ENCODE assay signal across 8 cellular contexts in the genomic region with DNA sequence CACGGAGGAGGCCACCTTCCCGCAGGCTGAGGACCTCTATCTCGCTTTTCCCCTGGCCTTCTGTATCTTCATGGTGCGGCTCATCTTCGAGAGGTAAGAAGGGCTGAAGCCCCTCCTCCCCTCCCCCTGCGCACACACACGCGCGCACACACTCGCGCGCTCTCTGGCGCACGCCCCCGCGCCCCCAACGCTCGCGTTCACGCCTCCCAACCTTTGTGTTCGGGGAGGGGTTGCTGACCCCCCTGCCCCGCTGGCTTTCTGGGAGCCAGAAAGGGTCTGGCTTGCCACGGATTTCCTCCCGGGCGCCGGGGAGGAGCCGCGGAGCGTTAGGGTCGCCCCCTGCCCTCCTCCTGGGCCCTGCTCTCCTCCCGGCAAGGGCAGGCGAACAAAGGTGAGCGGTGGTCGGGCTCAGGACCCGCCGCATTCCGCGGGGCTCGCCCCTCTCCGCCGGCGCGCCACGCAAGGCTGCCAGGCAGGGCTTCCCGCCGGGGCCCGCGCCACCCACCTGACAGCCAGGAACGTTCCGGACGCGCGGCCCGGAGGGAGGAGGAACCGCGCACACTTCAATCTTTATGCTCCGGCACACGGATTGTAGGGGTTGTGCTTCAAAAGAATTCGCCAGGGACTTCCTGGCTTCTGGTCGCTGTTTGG. TPM values are rescaled to one million over a fixed set of nuclear protein-coding genes. Genes with fewer than 3 reads are reported as not detected.
A peak's percentile ranks its signal among the peaks of the same experiment; 100 is the strongest.
DNase-seq lines count a peak whose midpoint lies in the region; ATAC-seq and TF ChIP-seq lines count a peak whose summit lies in the region.

No MANE protein-coding gene starts in this region.

- peak overlapping the region; percentile 66 for H3K4me2 ChIP-seq in neural cell (ENCODE audit: low read length)

- no peaks in the 10 kb centered on the region for H3K9me3 Mint-ChIP-seq in activated T-cell treated with anti-CD3 and anti-CD28 coated beads, Interleukin-2, amount 50 U/mL, for 24 hours

- TF ChIP-seq CTCF in fibroblast of villous mesenchyme (IDR thresholded peaks at IDR 0.05; ENCODE audit: insufficient read depth, low read depth, low read length) (no peak), neural cell (IDR thresholded peaks at IDR 0.05; ENCODE audit: poor library complexity, severe bottlenecking) (no peak), uterus (IDR thresholded peaks at IDR 0.05) (no peak)

- no peaks in the 10 kb centered on the region for H3K9me3 ChIP-seq in neural cell (ENCODE audit: low read length)
- no peaks in the 10 kb centered on the region for H3K9me3 ChIP-seq in uterus

- intact Hi-C loops in uterus (cut with DNase I; ENCODE audit: low total_unique reads) = no loop called here

- H3K27me3 ChIP-seq in neural cell (ENCODE audit: insufficient read depth, low read depth, low read length) (no peaks in the 10 kb centered on the region), uterus (no peaks in the 10 kb centered on the region)

- ATAC-seq in HG02678 (IDR thresholded peaks at IDR 0.05; ENCODE audit: unreplicated experiment) = peak; percentile 27

- H3K36me3 Mint-ChIP-seq in activated T-cell treated with anti-CD3 and anti-CD28 coated beads, Interleukin-2, amount 50 U/mL, for 24 hours (ENCODE audit: low read depth) = peaks cover 13% of the 10 kb centered on the region

- peaks cover 48% of the 10 kb centered on the region for H3K79me2 ChIP-seq in neural cell (replicated peaks; ENCODE audit: insufficient read depth, low read length)

- H3K36me3 ChIP-seq in neural cell (ENCODE audit: insufficient read depth, low read length) (no peaks in the 10 kb centered on the region), uterus (no peaks in the 10 kb centered on the region)

- no peaks in the 10 kb centered on the region for H3K4me1 ChIP-seq in uterus

- H3K27ac Mint-ChIP-seq in activated T-cell treated with anti-CD3 and anti-CD28 coated beads, Interleukin-2, amount 50 U/mL, for 24 hours = peak overlapping the region; percentile 55

- H3K9me2 ChIP-seq in neural cell (ENCODE audit: insufficient read depth, low read length) = no peaks in the 10 kb centered on the region

- no peaks in the 10 kb centered on the region for H3F3A ChIP-seq in neural cell (ENCODE audit: insufficient read depth, low read length, poor library complexity, severe bottlenecking)

- peak overlapping the region; percentile 84 for H3K4me3 ChIP-seq in fibroblast of villous mesenchyme (ENCODE audit: low read depth, low read length)
- H3K4me3 ChIP-seq in neural cell (ENCODE audit: low read length) = peak overlapping the region; percentile 88
- H3K4me3 ChIP-seq in uterus = peak overlapping the region; percentile 96 to 99

- peak overlapping the region; percentile 93 for H3K9ac ChIP-seq in neural cell (ENCODE audit: low read length)

- H3K27ac ChIP-seq in neural cell (ENCODE audit: low read length) (peak overlapping the region; percentile 92), uterus (peak overlapping the region; percentile 89 to 96)

- TF ChIP-seq RAD21 in neural cell (conservative IDR thresholded peaks at IDR 0.05) = peak; percentile 38

- peak; percentile 39 for DNase-seq in stimulated activated CD4-positive, alpha-beta T cell treated with anti-CD3 and anti-CD28 coated beads, Interleukin-12 subunit alpha, Interleukin-12 subunit beta, amount 100 ng/mL, for 4 hours
- no peak for DNase-seq in stimulated activated CD4-positive, alpha-beta T cell treated with anti-CD3 and anti-CD28 coated beads, Interleukin-2, amount 100 ng/mL, for 48 hours
- peak; percentile 54 for DNase-seq in NCI-H2029 (lab: John Stamatoyannopoulos, UW)
- DNase-seq in activated T-cell treated with anti-CD3 and anti-CD28 coated beads, Interleukin-2, amount 50 U/mL, for 24 hours = no peak
- peak; percentile 22 for DNase-seq in fibroblast of villous mesenchyme (ENCODE audit: low read depth)
- peak; percentile 30 to 52 for DNase-seq in uterus

- H4K20me1 ChIP-seq in neural cell (ENCODE audit: insufficient read depth) = no peaks in the 10 kb centered on the region

- no peaks in the 10 kb centered on the region for H3K27me3 Mint-ChIP-seq in activated T-cell treated with anti-CD3 and anti-CD28 coated beads, Interleukin-2, amount 50 U/mL, for 24 hours

- peak overlapping the region; percentile 83 for H2AFZ ChIP-seq in neural cell (ENCODE audit: low read depth, low read length)

- no peak for TF ChIP-seq POLR2A in uterus (IDR thresholded peaks at IDR 0.05)

- H3K4me3 Mint-ChIP-seq in activated T-cell treated with anti-CD3 and anti-CD28 coated beads, Interleukin-2, amount 50 U/mL, for 24 hours = peak overlapping the region; percentile 79

- peaks cover 46% of the 10 kb centered on the region for H3K4me1 Mint-ChIP-seq in activated T-cell treated with anti-CD3 and anti-CD28 coated beads, Interleukin-2, amount 50 U/mL, for 24 hours (ENCODE audit: low read depth)

- peak; percentile 13 for TF ChIP-seq EP300 in neural cell (conservative IDR thresholded peaks at IDR 0.05; ENCODE audit: poor library complexity, severe bottlenecking)

TF ChIP-seq in neural cell, 6 proteins besides CTCF, POLR2A, EP300 and RAD21:
- TF ChIP-seq MXI1 (conservative IDR thresholded peaks at IDR 0.05; ENCODE audit: poor library complexity, severe bottlenecking) (peak; percentile 32), SMC3 (conservative IDR thresholded peaks at IDR 0.05; ENCODE audit: poor library complexity) (peak; percentile 40), POLR2AphosphoS5 (IDR thresholded peaks at IDR 0.05) (no peak), TAF1 (IDR thresholded peaks at IDR 0.05; ENCODE audit: low read depth) (peak; percentile 84), EZH2 (IDR thresholded peaks at IDR 0.05; ENCODE audit: borderline replicate concordance, insufficient read depth, low read length, poor library complexity, severe bottlenecking) (no peak)
- TF ChIP-seq, protein P1, sequence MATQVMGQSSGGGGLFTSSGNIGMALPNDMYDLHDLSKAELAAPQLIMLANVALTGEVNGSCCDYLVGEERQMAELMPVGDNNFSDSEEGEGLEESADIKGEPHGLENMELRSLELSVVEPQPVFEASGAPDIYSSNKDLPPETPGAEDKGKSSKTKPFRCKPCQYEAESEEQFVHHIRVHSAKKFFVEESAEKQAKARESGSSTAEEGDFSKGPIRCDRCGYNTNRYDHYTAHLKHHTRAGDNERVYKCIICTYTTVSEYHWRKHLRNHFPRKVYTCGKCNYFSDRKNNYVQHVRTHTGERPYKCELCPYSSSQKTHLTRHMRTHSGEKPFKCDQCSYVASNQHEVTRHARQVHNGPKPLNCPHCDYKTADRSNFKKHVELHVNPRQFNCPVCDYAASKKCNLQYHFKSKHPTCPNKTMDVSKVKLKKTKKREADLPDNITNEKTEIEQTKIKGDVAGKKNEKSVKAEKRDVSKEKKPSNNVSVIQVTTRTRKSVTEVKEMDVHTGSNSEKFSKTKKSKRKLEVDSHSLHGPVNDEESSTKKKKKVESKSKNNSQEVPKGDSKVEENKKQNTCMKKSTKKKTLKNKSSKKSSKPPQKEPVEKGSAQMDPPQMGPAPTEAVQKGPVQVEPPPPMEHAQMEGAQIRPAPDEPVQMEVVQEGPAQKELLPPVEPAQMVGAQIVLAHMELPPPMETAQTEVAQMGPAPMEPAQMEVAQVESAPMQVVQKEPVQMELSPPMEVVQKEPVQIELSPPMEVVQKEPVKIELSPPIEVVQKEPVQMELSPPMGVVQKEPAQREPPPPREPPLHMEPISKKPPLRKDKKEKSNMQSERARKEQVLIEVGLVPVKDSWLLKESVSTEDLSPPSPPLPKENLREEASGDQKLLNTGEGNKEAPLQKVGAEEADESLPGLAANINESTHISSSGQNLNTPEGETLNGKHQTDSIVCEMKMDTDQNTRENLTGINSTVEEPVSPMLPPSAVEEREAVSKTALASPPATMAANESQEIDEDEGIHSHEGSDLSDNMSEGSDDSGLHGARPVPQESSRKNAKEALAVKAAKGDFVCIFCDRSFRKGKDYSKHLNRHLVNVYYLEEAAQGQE (IDR thresholded peaks at IDR 0.05; ENCODE audit: borderline replicate concordance) = peak; percentile 11

RNA-seq across cellular contexts. Expression of gene CERS6, which starts 0.6 kb away (rescaled TPM):
- total RNA-seq in fibroblast of villous mesenchyme (9.0 and 16.0 TPM in 2 replicates), uterus (10 to 100 TPM; 20.0 to 47.2 (median 26.6) TPM)
- polyA plus RNA-seq in neural cell = 56.3 and 59.3 TPM in 2 replicates
- polyA minus RNA-seq in neural cell = 163 and 193 TPM in 2 replicates

Comparison
In these comparisons a context has a peak if more than half of its experiments do, and no peak if none do; other contexts are left out.
1. DNase-seq: peak in stimulated activated CD4-positive, alpha-beta T cell treated with anti-CD3 and anti-CD28 coated beads, Interleukin-12 subunit alpha, Interleukin-12 subunit beta, amount 100 ng/mL, for 4 hours (single experiment), NCI-H2029 (single experiment), fibroblast of villous mesenchyme (single experiment) and uterus (2 of 2); none in stimulated activated CD4-positive, alpha-beta T cell treated with anti-CD3 and anti-CD28 coated beads, Interleukin-2, amount 100 ng/mL, for 48 hours (0 of 2) and activated T-cell treated with anti-CD3 and anti-CD28 coated beads, Interleukin-2, amount 50 U/mL, for 24 hours (single experiment).
2. Peak in every context shown above with its lines, with median percentiles within 50 percentile points of each other: H3K4me3 ChIP-seq.